15 cellular contexts compared by ENCODE assay signal in genomic region chr15:39584266-39584659, GRCh38. TPM values are rescaled to one million over a fixed set of nuclear protein-coding genes. Genes with fewer than 3 reads are reported as not detected.
A peak's percentile ranks its signal among the peaks of the same experiment; 100 is the strongest.
DNase-seq lines count a peak whose midpoint lies in the region; TF ChIP-seq lines count a peak whose summit lies in the region.
"Had no signal": no experiment of that assay in that cellular context is flagged by ENCODE, and none has a peak within 500 bp of the region (broad histone marks: within the 10 kb centered on the region; RNA-seq: fewer than 3 reads in every experiment).

No MANE protein-coding gene starts in this region.

- no peak overlapping the region for H3K14ac ChIP-seq in neuronal stem cell (ENCODE audit: low read length)

- 18 to 69% methylated on average over 7 of the region's 7 CpGs for WGBS in sigmoid colon, 2 donors
- WGBS in neuronal stem cell (ENCODE audit: extremely low coverage in 2 of 2, insufficient read length in 2 of 2, insufficient replicate concordance in 1 of 2), 2 donors = no CpG with 5 or more reads among the region's 7 CpGs

- H3K27me3 ChIP-seq in brain microvascular endothelial cell (replicated peaks) (no peaks in the 10 kb centered on the region), sigmoid colon (no peaks in the 10 kb centered on the region), neuronal stem cell (ENCODE audit: control insufficient read depth in 3 of 3, insufficient read depth in 3 of 3, low read depth in 1 of 3, low read length in 3 of 3) (no peaks in the 10 kb centered on the region), SJCRH30 (no peaks in the 10 kb centered on the region)

- peaks cover 11 to 22% (median 16%) of the 10 kb centered on the region in 3 donors for H3K36me3 Mint-ChIP-seq in immature natural killer cell

- peaks cover 46 to 87% of the 10 kb centered on the region in 2 donors for H3K4me1 Mint-ChIP-seq in immature natural killer cell

- intact Hi-C loops in sigmoid colon (cut with DNase I) = loop anchor here (5.0 to 10.0 kb wide), 6 partner anchors 173 to 1332 kb away; partner anchors contain the start of gene SPRED1

- TF ChIP-seq POLR2A in sigmoid colon (IDR thresholded peaks at IDR 0.05) = no peak

- no peak overlapping the region for H2AK5ac ChIP-seq in neuronal stem cell (ENCODE audit: low read depth, low read length)

- in situ Hi-C loops in brain microvascular endothelial cell (cut with HindIII; ENCODE audit: low pct_ligation_motif_present, low sequenced_read_pairs) = no loop called here

- H2BK5ac ChIP-seq in neuronal stem cell (ENCODE audit: low read length) = no peak overlapping the region

- no peak overlapping the region for H2AFZ ChIP-seq in neuronal stem cell (ENCODE audit: low read length)

- no peak for DNase-seq in AG10803 (ENCODE audit: low read depth)
- no peak for DNase-seq in brain microvascular endothelial cell
- DNase-seq in immature natural killer cell = no peak
- no peak for DNase-seq in sigmoid colon
- DNase-seq in activated naive CD4-positive, alpha-beta T cell (lab: John Stamatoyannopoulos, UW) = no peak
- no peak for DNase-seq in neuronal stem cell (ENCODE audit: low spot score)
- no peak for DNase-seq in activated naive CD4-positive, alpha-beta T cell treated with Interleukin-2 at 50 U/mL for 16 hours
- DNase-seq in SJCRH30 = no peak
- DNase-seq: activated T-cell treated with anti-CD3 and anti-CD28 coated beads, Interleukin-2, amount 50 U/mL, for 1 hour; amniotic stem cell; DMS79; head of caudate nucleus; NCI-H345; T-helper 1 cell had no signal

- peaks cover 2 to 4% (median 3%) of the 10 kb centered on the region in 3 donors for H3K27me3 Mint-ChIP-seq in immature natural killer cell (ENCODE audit: low read depth in 3 of 3)

- TF ChIP-seq CTCF in AG10803 (conservative IDR thresholded peaks at IDR 0.05; ENCODE audit: low read length) (no peak), brain microvascular endothelial cell (IDR thresholded peaks at IDR 0.05; ENCODE audit: low read depth, low read length, missing control alignments) (no peak), sigmoid colon (IDR thresholded peaks at IDR 0.05) (no peak)

- H3K18ac ChIP-seq in neuronal stem cell (ENCODE audit: low read length) = no peak overlapping the region

- H3K27ac Mint-ChIP-seq in immature natural killer cell = peak overlapping the region in 5 of 6 donors; percentile 5 to 86 (median 71)
- H3K27ac Mint-ChIP-seq: B cell had no signal

- no peaks in the 10 kb centered on the region for H3K9me3 ChIP-seq in sigmoid colon
- H3K9me3 ChIP-seq in neuronal stem cell (replicated peaks in 1 of 2; ENCODE audit: control insufficient read depth in 2 of 2, insufficient read depth in 1 of 2, low read depth in 1 of 2, low read length in 2 of 2) = no peaks in the 10 kb centered on the region
- H3K9me3 ChIP-seq in SJCRH30 (replicated peaks) = no peaks in the 10 kb centered on the region

- peak overlapping the region; percentile 87 for H3K4me3 ChIP-seq in AG10803 (ENCODE audit: low read length)
- peak overlapping the region; percentile 78 for H3K4me3 ChIP-seq in brain microvascular endothelial cell (ENCODE audit: low read depth, low read length)
- peak overlapping the region; percentile 41 to 77 (median 70) for H3K4me3 ChIP-seq in sigmoid colon
- H3K4me3 ChIP-seq in neuronal stem cell (ENCODE audit: low read length in 2 of 2) = no peak overlapping the region
- no peak overlapping the region for H3K4me3 ChIP-seq in SJCRH30

- H4K8ac ChIP-seq in neuronal stem cell (ENCODE audit: low read depth, low read length) = no peak overlapping the region

- no peak overlapping the region for H3K9ac ChIP-seq in neuronal stem cell (ENCODE audit: low read depth, low read length, poor library complexity)

- H2BK12ac ChIP-seq in neuronal stem cell (ENCODE audit: low read length) = no peak overlapping the region

- no peak overlapping the region for H2BK15ac ChIP-seq in neuronal stem cell (ENCODE audit: low read length)

- H3K36me3 ChIP-seq in brain microvascular endothelial cell (replicated peaks) (peaks cover 70% of the 10 kb centered on the region), sigmoid colon (peaks cover 48 to 76% (median 53%) of the 10 kb centered on the region in 4 donors), neuronal stem cell (replicated peaks in 1 of 2; ENCODE audit: control insufficient read depth in 2 of 2, insufficient read depth in 2 of 2, low read length in 2 of 2) (peaks cover 41 to 74% of the 10 kb centered on the region in 2 donors), SJCRH30 (peaks cover 45% of the 10 kb centered on the region)

- no peak overlapping the region for H3K4me3 Mint-ChIP-seq in immature natural killer cell
- H3K4me3 Mint-ChIP-seq: B cell had no signal

- H3K79me1 ChIP-seq in neuronal stem cell (ENCODE audit: low read depth, low read length) = peaks cover 1% of the 10 kb centered on the region

- H3K4me1 ChIP-seq in sigmoid colon (peaks cover 0 to 88% (median 72%) of the 10 kb centered on the region in 4 donors), neuronal stem cell (ENCODE audit: control insufficient read depth in 2 of 2, insufficient read depth in 1 of 2, low read depth in 1 of 2, low read length in 2 of 2) (peaks cover 14 to 19% of the 10 kb centered on the region in 2 donors), SJCRH30 (peaks cover 5% of the 10 kb centered on the region)

- H2BK120ac ChIP-seq in neuronal stem cell (ENCODE audit: low read depth, low read length) = no peak overlapping the region

- H3K9me3 Mint-ChIP-seq in immature natural killer cell = no peaks in the 10 kb centered on the region

- H3K23ac ChIP-seq in neuronal stem cell (ENCODE audit: low read depth, low read length, poor library complexity) = no peak overlapping the region

- H3K27ac ChIP-seq in brain microvascular endothelial cell (no peak overlapping the region), sigmoid colon (peak overlapping the region; percentile 89 to 97 (median 96)), neuronal stem cell (replicated peaks; ENCODE audit: low read length) (no peak overlapping the region), SJCRH30 (no peak overlapping the region)

- H3K4me2 ChIP-seq in neuronal stem cell (ENCODE audit: insufficient read depth, low read length, poor library complexity, severe bottlenecking) = no peak overlapping the region

- no peak overlapping the region for H4K91ac ChIP-seq in neuronal stem cell (ENCODE audit: low read depth, low read length, poor library complexity)

- no peak for TF ChIP-seq EP300 in sigmoid colon (IDR thresholded peaks at IDR 0.05)

- no peak overlapping the region for H3K4ac ChIP-seq in neuronal stem cell (ENCODE audit: low read length)

RNA-seq across cellular contexts. Expression of gene THBS1, which starts 3.4 kb away (rescaled TPM):
- polyA plus RNA-seq in immature natural killer cell (10 to 100 TPM in 1 of 3 donors, 1 to 10 TPM in 2; 2.2 to 11.4 (median 9.2) TPM), sigmoid colon (10 to 100 TPM; 13.2 to 95.5 (median 16.8) TPM)
- 1,000 to 10,000 TPM in 1 of 4 donors, 100 to 1,000 TPM in 3; 172 to 3,974 (median 496) TPM for total RNA-seq in sigmoid colon
- 3.1 TPM for polyA plus RNA-seq in neuronal stem cell (2013, experiment 1 of 2)
- polyA plus RNA-seq in neuronal stem cell (2013, experiment 2 of 2) = 3.8 TPM
- 24.3 and 24.4 TPM in 2 replicates for total RNA-seq in SJCRH30 (2014; rRNA removed; shearing (Covaris generic))

Comparison
In these comparisons a context has a peak if more than half of its experiments do, and no peak if none do; other contexts are left out.
1. H3K4me3 ChIP-seq: peak in AG10803 (single experiment), brain microvascular endothelial cell (single experiment) and sigmoid colon (4 of 4); none in neuronal stem cell (0 of 2) and SJCRH30 (single experiment).
2. H3K27ac ChIP-seq: peak in sigmoid colon (4 of 4); none in brain microvascular endothelial cell (single experiment), neuronal stem cell (single experiment) and SJCRH30 (single experiment).